ENCODE assay signal across 8 cellular contexts in genomic region chr17:42928714-42929496, GRCh38. TPM values are rescaled to one million over a fixed set of nuclear protein-coding genes. Genes with fewer than 3 reads are reported as not detected.
A peak's percentile ranks its signal among the peaks of the same experiment; 100 is the strongest.
DNase-seq lines count a peak whose midpoint lies in the region; ATAC-seq, FAIRE-seq and TF ChIP-seq lines count a peak whose summit lies in the region.

No MANE protein-coding gene starts in this region.

- in situ Hi-C loops in KBM-7 (cut with MboI; ENCODE audit: low pct_unique_long_range_greater_than_20kb, low sequenced_read_pairs): loop anchor here (25.0 kb wide), 2 partner anchors 92 to 342 kb away; partner anchors contain the start of genes AOC2, PSMC3IP and PSME3
- in situ Hi-C loops in HepG2 (cut with HindIII; ENCODE audit: extremely low pct_ligation_motif_present, low pct_unique_long_range_greater_than_20kb): loop anchor here (5.0 kb wide), 1 partner anchor 87 kb away; the partner anchor contains the start of gene AOC2

- H3K27ac ChIP-seq in colonic mucosa (no peak overlapping the region), HepG2 (ENCODE audit: extremely low read length, insufficient read depth, low read length) (peak overlapping the region; percentile 83)

- H3K4me2 ChIP-seq in HepG2 (ENCODE audit: low read depth, low read length): peak overlapping the region; percentile 91

- TF ChIP-seq CTCF in colonic mucosa (IDR thresholded peaks at IDR 0.05) (no peak), HepG2 (CRISPR knock-in tag; IDR thresholded peaks at IDR 0.05) (peak; percentile 90)

- no peaks in the 10 kb centered on the region for H3K27me3 ChIP-seq in colonic mucosa
- no peaks in the 10 kb centered on the region; a peak in 1 of 5 replicates for H3K27me3 ChIP-seq in HepG2 (ENCODE audit: control insufficient read depth in 1 of 2, insufficient read depth in 2 of 2, low read length in 2 of 2)

- H3K9me3 ChIP-seq in colonic mucosa (no peaks in the 10 kb centered on the region), HepG2 (ENCODE audit: low read length) (no peaks in the 10 kb centered on the region)

- peak; percentile 62 for DNase-seq in activated effector memory CD4-positive, alpha-beta T cell treated with anti-CD3 and anti-CD28 coated beads, Interleukin-2, amount 50 U/mL, for 16 hours
- no peak for DNase-seq in activated effector memory CD4-positive, alpha-beta T cell treated with Interleukin-2 at 50 U/mL for 16 hours
- peak; percentile 92 for DNase-seq in KBM-7
- peak; percentile 59 for DNase-seq in SKM-1 treated with dmso at 0.1 percent for 144 hours (lab: John Stamatoyannopoulos, UW; ENCODE audit: unreplicated experiment)
- peak; percentile 38 for DNase-seq in colonic mucosa
- peak; percentile 92 for DNase-seq in HepG2 (ENCODE audit: low spot score)
- peak; percentile 60 for DNase-seq in stimulated activated CD8-positive, alpha-beta memory T cell treated with anti-CD3 and anti-CD28 coated beads, Interleukin-4, amount 100 ng/mL, for 48 hours

- peak; percentile 94 for TF ChIP-seq RAD21 in HepG2 (CRISPR knock-in tag; IDR thresholded peaks at IDR 0.05)

- intact Hi-C loops in colonic mucosa (cut with DNase I) (loop anchor here (2.0 kb wide), 1 partner anchor 86 kb away; no protein-coding TSS in a partner anchor), HepG2 (cut with micrococcal nuclease; ENCODE audit: unreplicated experiment) (loop anchor here (1.0 to 2.0 kb wide), 3 partner anchors 51 to 86 kb away; partner anchors contain the start of gene RPL27)

- CTCF ChIA-PET in HepG2 (lab: Yijun Ruan, JAX; ENCODE audit: low intra/inter-chr PET ratio, low total read pairs): interaction anchor here (0.7 to 2.1 kb wide), 6 partner anchors 9 to 109 kb away, joined by 3 to 32 read pairs (median 6); partner anchors contain the start of genes AOC2 and RPL27

- H2AFZ ChIP-seq in HepG2 (ENCODE audit: low read length): peak overlapping the region; percentile 82

- TF ChIP-seq POLR2A in HepG2 (IDR thresholded peaks at IDR 0.05; ENCODE audit: insufficient read depth in 1 of 2, low read depth in 2 of 2, low read length in 2 of 2): no peak

- H3K9ac ChIP-seq in colonic mucosa (ENCODE audit: low read depth in 2 of 2, low read length in 2 of 2) (no peak overlapping the region), HepG2 (ENCODE audit: insufficient read depth, low read depth, low read length) (peak overlapping the region; percentile 66)

- H3K79me2 ChIP-seq in HepG2 (ENCODE audit: insufficient read depth, low read length): no peaks in the 10 kb centered on the region

- WGBS in HepG2 (ENCODE audit: low lambda C conversion rate): 26% methylated on average over 9 of the region's 9 CpGs

- no peaks in the 10 kb centered on the region for H4K20me1 ChIP-seq in HepG2 (ENCODE audit: insufficient read depth, low read length)

- H3K4me3 ChIP-seq in colonic mucosa (no peak overlapping the region), HepG2 (replicated peaks in 1 of 3; ENCODE audit: insufficient read depth in 1 of 3, low read depth in 2 of 3, low read length in 3 of 3) (peak overlapping the region; percentile 18 to 55 (median 38); a peak in 4 of 6 replicates)

- POLR2A ChIA-PET in HepG2 (lab: Yijun Ruan, JAX): interaction anchor here (0.6 to 2.6 kb wide), 24 partner anchors 10 to 1426 kb away, joined by 3 to 39 read pairs (median 6); partner anchors contain the start of genes AOC2, AOC3, BECN1 and PSME3

- BruUV-seq in HepG2 (replicated peaks; lab: Mats Ljungman, UMichigan): TSS peak; percentile 94

- H3K36me3 ChIP-seq in colonic mucosa (no peaks in the 10 kb centered on the region), HepG2 (replicated peaks in 1 of 2; ENCODE audit: control insufficient read depth in 1 of 2, insufficient read depth in 2 of 2, low read length in 2 of 2) (no peaks in the 10 kb centered on the region)

- TF ChIP-seq EP300 in HepG2 (IDR thresholded peaks at IDR 0.05; ENCODE audit: low read depth in 2 of 2, low read length in 2 of 2): peak in 1 of 2 experiments; percentile 35; a peak in 1 of 4 replicates
- TF ChIP-seq EP300 in HepG2 (CRISPR knock-in tag; IDR thresholded peaks at IDR 0.05; ENCODE audit: borderline replicate concordance): no peak; the same call in 1 of the 2 replicates

- FAIRE-seq in HepG2 (lab: Jason Lieb, UNC): peak; percentile 95

- H3K4me1 ChIP-seq in colonic mucosa: peaks cover 4% of the 10 kb centered on the region
- H3K4me1 ChIP-seq in HepG2 (ENCODE audit: insufficient read depth, low read length): peaks cover 38% of the 10 kb centered on the region

- ATAC-seq in HepG2 (peak; percentile 96), HG02759 (IDR thresholded peaks at IDR 0.05; ENCODE audit: unreplicated experiment) (no peak)

RNA-seq across cellular contexts. Expression of gene G6PC1, which starts 28.3 kb away (rescaled TPM):
- under 1 TPM in 1 of 2 donors, not detected in 1; 0.40 TPM for total RNA-seq in colonic mucosa
- 0.56 and 1.7 TPM in 2 replicates for total RNA-seq in HepG2 (2016; rRNA removed; fragmentation: Illumina TruSeq; extraction: Trizol)
- total RNA-seq in HepG2 (2016; cell fraction: cytosol; rRNA removed; fragmentation: Illumina TruSeq; extraction: Trizol; ENCODE audit: low read depth): 0.30 and 0.35 TPM in 2 replicates
- 0.91 and 1.3 TPM in 2 replicates for total RNA-seq in HepG2 (2016; cell fraction: insoluble cytoplasmic fraction; rRNA removed; fragmentation: Illumina TruSeq; extraction: Trizol)
- 0.71 and 1.1 TPM in 2 replicates for total RNA-seq in HepG2 (2016; cell fraction: membrane; rRNA removed; fragmentation: Illumina TruSeq; extraction: Trizol)
- total RNA-seq in HepG2 (2016; cell fraction: nucleus; rRNA removed; fragmentation: Illumina TruSeq; extraction: Trizol): 2.2 and 2.5 TPM in 2 replicates
- 37.9 and 127 TPM in 2 replicates for polyA plus RNA-seq in HepG2 (2011; rRNA removed)
- polyA plus RNA-seq in HepG2 (2011; cell fraction: cytosol; rRNA removed): 22.5 and 89.8 TPM in 2 replicates
- polyA plus RNA-seq in HepG2 (2011; cell fraction: nucleus; rRNA removed): 18.2 and 57.3 TPM in 2 replicates
- polyA plus RNA-seq in HepG2 (2012): 278 and 494 TPM in 2 replicates
- polyA plus RNA-seq in HepG2 (2016; cell fraction: cytosol; fragmentation: Illumina TruSeq; extraction: Trizol; ENCODE audit: low read depth): 0.17 and 0.19 TPM in 2 replicates
- polyA plus RNA-seq in HepG2 (2016; cell fraction: insoluble cytoplasmic fraction; fragmentation: Illumina TruSeq; extraction: Trizol; ENCODE audit: low read depth): 0.60 and 0.89 TPM in 2 replicates
- 0.27 and 0.36 TPM in 2 replicates for polyA plus RNA-seq in HepG2 (2016; cell fraction: membrane; fragmentation: Illumina TruSeq; extraction: Trizol; ENCODE audit: low read depth)
- polyA plus RNA-seq in HepG2 (2016; cell fraction: nucleus; fragmentation: Illumina TruSeq; extraction: Trizol; ENCODE audit: insufficient read depth, low read depth): 1.3 and 1.4 TPM in 2 replicates
- 0.30 and 160 TPM in 2 replicates for polyA minus RNA-seq in HepG2 (2011; rRNA and poly(A)+ RNA removed; ENCODE audit: low replicate concordance)
- 49.4 and 178 TPM in 2 replicates for polyA minus RNA-seq in HepG2 (2011; cell fraction: cytosol; rRNA and poly(A)+ RNA removed)
- polyA minus RNA-seq in HepG2 (2011; cell fraction: nucleus; rRNA and poly(A)+ RNA removed): 35.3 and 157 TPM in 2 replicates

RNA-seq across cellular contexts. Expression of gene AARSD1, which starts 35.3 kb away (rescaled TPM):
- 10 to 100 TPM; 19.8 to 34.3 TPM for total RNA-seq in colonic mucosa
- total RNA-seq in HepG2 (2016; rRNA removed; fragmentation: Illumina TruSeq; extraction: Trizol): 24.7 and 29.8 TPM in 2 replicates
- 9.4 and 10.6 TPM in 2 replicates for total RNA-seq in HepG2 (2016; cell fraction: cytosol; rRNA removed; fragmentation: Illumina TruSeq; extraction: Trizol; ENCODE audit: low read depth)
- total RNA-seq in HepG2 (2016; cell fraction: insoluble cytoplasmic fraction; rRNA removed; fragmentation: Illumina TruSeq; extraction: Trizol): 28.7 and 29.4 TPM in 2 replicates
- total RNA-seq in HepG2 (2016; cell fraction: membrane; rRNA removed; fragmentation: Illumina TruSeq; extraction: Trizol): 7.7 and 9.0 TPM in 2 replicates
- 21.2 and 23.9 TPM in 2 replicates for total RNA-seq in HepG2 (2016; cell fraction: nucleus; rRNA removed; fragmentation: Illumina TruSeq; extraction: Trizol)
- 25.6 and 29.3 TPM in 2 replicates for polyA plus RNA-seq in HepG2 (2011; rRNA removed)
- polyA plus RNA-seq in HepG2 (2011; cell fraction: cytosol; rRNA removed): 19.5 and 22.2 TPM in 2 replicates
- polyA plus RNA-seq in HepG2 (2011; cell fraction: nucleus; rRNA removed): 47.0 and 47.5 TPM in 2 replicates
- 15.6 and 19.8 TPM in 2 replicates for polyA plus RNA-seq in HepG2 (2012)
- 5.1 and 7.5 TPM in 2 replicates for polyA plus RNA-seq in HepG2 (2016; cell fraction: cytosol; fragmentation: Illumina TruSeq; extraction: Trizol; ENCODE audit: low read depth)
- polyA plus RNA-seq in HepG2 (2016; cell fraction: insoluble cytoplasmic fraction; fragmentation: Illumina TruSeq; extraction: Trizol; ENCODE audit: low read depth): 27.4 and 31.1 TPM in 2 replicates
- polyA plus RNA-seq in HepG2 (2016; cell fraction: membrane; fragmentation: Illumina TruSeq; extraction: Trizol; ENCODE audit: low read depth): 6.9 and 8.4 TPM in 2 replicates
- polyA plus RNA-seq in HepG2 (2016; cell fraction: nucleus; fragmentation: Illumina TruSeq; extraction: Trizol; ENCODE audit: insufficient read depth, low read depth): 69.0 and 74.3 TPM in 2 replicates
- 10.1 and 60.9 TPM in 2 replicates for polyA minus RNA-seq in HepG2 (2011; rRNA and poly(A)+ RNA removed; ENCODE audit: low replicate concordance)
- 3.8 and 6.1 TPM in 2 replicates for polyA minus RNA-seq in HepG2 (2011; cell fraction: cytosol; rRNA and poly(A)+ RNA removed)
- polyA minus RNA-seq in HepG2 (2011; cell fraction: nucleus; rRNA and poly(A)+ RNA removed): 25.8 and 45.0 TPM in 2 replicates

RNA-seq across cellular contexts. Expression of gene PTGES3L, which starts 51.0 kb away (rescaled TPM):
- total RNA-seq in colonic mucosa (1 to 10 TPM; 1.5 to 2.4 TPM), HepG2 (2016; rRNA removed; fragmentation: Illumina TruSeq; extraction: Trizol) (1.2 and 1.9 TPM in 2 replicates)
- total RNA-seq in HepG2 (2016; cell fraction: cytosol; rRNA removed; fragmentation: Illumina TruSeq; extraction: Trizol; ENCODE audit: low read depth): 0.62 and 1.0 TPM in 2 replicates
- 1.6 and 2.6 TPM in 2 replicates for total RNA-seq in HepG2 (2016; cell fraction: insoluble cytoplasmic fraction; rRNA removed; fragmentation: Illumina TruSeq; extraction: Trizol)
- total RNA-seq in HepG2 (2016; cell fraction: membrane; rRNA removed; fragmentation: Illumina TruSeq; extraction: Trizol): 1.2 and 1.9 TPM in 2 replicates
- 1.1 and 2.0 TPM in 2 replicates for total RNA-seq in HepG2 (2016; cell fraction: nucleus; rRNA removed; fragmentation: Illumina TruSeq; extraction: Trizol)
- 1.9 and 2.9 TPM in 2 replicates for polyA plus RNA-seq in HepG2 (2011; rRNA removed)
- polyA plus RNA-seq in HepG2 (2011; cell fraction: cytosol; rRNA removed): 1.4 and 1.6 TPM in 2 replicates
- polyA plus RNA-seq in HepG2 (2011; cell fraction: nucleus; rRNA removed): 5.0 and 6.2 TPM in 2 replicates
- 0.51 and 0.63 TPM in 2 replicates for polyA plus RNA-seq in HepG2 (2012)
- polyA plus RNA-seq in HepG2 (2016; cell fraction: cytosol; fragmentation: Illumina TruSeq; extraction: Trizol; ENCODE audit: low read depth): 0.75 and 0.95 TPM in 2 replicates
- 3.0 and 3.4 TPM in 2 replicates for polyA plus RNA-seq in HepG2 (2016; cell fraction: insoluble cytoplasmic fraction; fragmentation: Illumina TruSeq; extraction: Trizol; ENCODE audit: low read depth)
- 1.5 TPM in 2 replicates for polyA plus RNA-seq in HepG2 (2016; cell fraction: membrane; fragmentation: Illumina TruSeq; extraction: Trizol; ENCODE audit: low read depth)
- 4.8 and 5.2 TPM in 2 replicates for polyA plus RNA-seq in HepG2 (2016; cell fraction: nucleus; fragmentation: Illumina TruSeq; extraction: Trizol; ENCODE audit: insufficient read depth, low read depth)
- 3.2 and 8.2 TPM in 2 replicates for polyA minus RNA-seq in HepG2 (2011; rRNA and poly(A)+ RNA removed; ENCODE audit: low replicate concordance)
- 0.89 and 1.3 TPM in 2 replicates for polyA minus RNA-seq in HepG2 (2011; cell fraction: cytosol; rRNA and poly(A)+ RNA removed)
- 8.2 and 11.1 TPM in 2 replicates for polyA minus RNA-seq in HepG2 (2011; cell fraction: nucleus; rRNA and poly(A)+ RNA removed)

RNA-seq across cellular contexts. Expression of gene RUNDC1, which starts 51.5 kb away (rescaled TPM):
- total RNA-seq in colonic mucosa: 10 to 100 TPM; 18.7 to 22.3 TPM
- 9.4 and 10.3 TPM in 2 replicates for total RNA-seq in HepG2 (2016; rRNA removed; fragmentation: Illumina TruSeq; extraction: Trizol)
- 0.91 and 1.2 TPM in 2 replicates for total RNA-seq in HepG2 (2016; cell fraction: cytosol; rRNA removed; fragmentation: Illumina TruSeq; extraction: Trizol; ENCODE audit: low read depth)
- total RNA-seq in HepG2 (2016; cell fraction: insoluble cytoplasmic fraction; rRNA removed; fragmentation: Illumina TruSeq; extraction: Trizol): 8.5 and 10.4 TPM in 2 replicates
- total RNA-seq in HepG2 (2016; cell fraction: membrane; rRNA removed; fragmentation: Illumina TruSeq; extraction: Trizol): 4.6 and 5.0 TPM in 2 replicates
- total RNA-seq in HepG2 (2016; cell fraction: nucleus; rRNA removed; fragmentation: Illumina TruSeq; extraction: Trizol): 8.3 and 10.3 TPM in 2 replicates
- polyA plus RNA-seq in HepG2 (2011; rRNA removed): 11.4 and 14.0 TPM in 2 replicates
- polyA plus RNA-seq in HepG2 (2011; cell fraction: cytosol; rRNA removed): 5.1 and 5.2 TPM in 2 replicates
- 16.7 and 21.1 TPM in 2 replicates for polyA plus RNA-seq in HepG2 (2011; cell fraction: nucleus; rRNA removed)
- polyA plus RNA-seq in HepG2 (2012): 6.6 and 10.4 TPM in 2 replicates
- 0.78 and 0.85 TPM in 2 replicates for polyA plus RNA-seq in HepG2 (2016; cell fraction: cytosol; fragmentation: Illumina TruSeq; extraction: Trizol; ENCODE audit: low read depth)
- 7.7 and 8.6 TPM in 2 replicates for polyA plus RNA-seq in HepG2 (2016; cell fraction: insoluble cytoplasmic fraction; fragmentation: Illumina TruSeq; extraction: Trizol; ENCODE audit: low read depth)
- 2.0 and 2.1 TPM in 2 replicates for polyA plus RNA-seq in HepG2 (2016; cell fraction: membrane; fragmentation: Illumina TruSeq; extraction: Trizol; ENCODE audit: low read depth)
- polyA plus RNA-seq in HepG2 (2016; cell fraction: nucleus; fragmentation: Illumina TruSeq; extraction: Trizol; ENCODE audit: insufficient read depth, low read depth): 11.4 and 11.5 TPM in 2 replicates
- 23.4 and 27.0 TPM in 2 replicates for polyA minus RNA-seq in HepG2 (2011; rRNA and poly(A)+ RNA removed; ENCODE audit: low replicate concordance)
- polyA minus RNA-seq in HepG2 (2011; cell fraction: cytosol; rRNA and poly(A)+ RNA removed): 5.7 and 6.1 TPM in 2 replicates
- polyA minus RNA-seq in HepG2 (2011; cell fraction: nucleus; rRNA and poly(A)+ RNA removed): 17.3 and 20.8 TPM in 2 replicates
